In genomic region chr9:92507496-92507895, GRCh38 we compare ENCODE assay signal across 16 cellular contexts. TPM values are rescaled to one million over a fixed set of nuclear protein-coding genes. Genes with fewer than 3 reads are reported as not detected.
DNase-seq lines count a peak whose midpoint lies in the region; ATAC-seq, FAIRE-seq and TF ChIP-seq lines count a peak whose summit lies in the region.
"Had no signal": no experiment of that assay in that cellular context is flagged by ENCODE, and none has a peak within 500 bp of the region (broad histone marks: within the 10 kb centered on the region; RNA-seq: fewer than 3 reads in every experiment).

No MANE protein-coding gene starts in this region.

- no peaks in the 10 kb centered on the region for H4K20me1 ChIP-seq in GM23248 (ENCODE audit: insufficient read depth)
- H4K20me1 ChIP-seq in keratinocyte (ENCODE audit: control insufficient read depth, extremely low read depth, insufficient read depth, low read length), result no peaks in the 10 kb centered on the region

- in situ Hi-C loops in GM23248 (cut with MboI), result no loop called here

- no peak for FAIRE-seq in keratinocyte (lab: Jason Lieb, UNC)

- H3K27me3 ChIP-seq in GM23248 (replicated peaks; ENCODE audit: insufficient read depth) (no peaks in the 10 kb centered on the region), keratinocyte (ENCODE audit: control insufficient read depth, extremely low read depth, insufficient read depth, low read length) (no peaks in the 10 kb centered on the region), stomach smooth muscle (ENCODE audit: control insufficient read depth in 1 of 2, insufficient read depth in 2 of 2, low read length in 2 of 2) (no peaks in the 10 kb centered on the region)
- H3K27me3 ChIP-seq: cardiac muscle cell had no signal

- H3K79me2 ChIP-seq in GM23248 (ENCODE audit: insufficient read depth) (no peaks in the 10 kb centered on the region), keratinocyte (ENCODE audit: control insufficient read depth, insufficient read depth, low read length) (no peaks in the 10 kb centered on the region)

- DNase-seq in GM23248 (no peak), keratinocyte (ENCODE audit: low read depth, low spot score) (no peak), pons (ENCODE audit: low spot score) (no peak)
- DNase-seq in activated naive CD4-positive, alpha-beta T cell treated with Interleukin-2 at 50 U/mL for 16 hours, result no peak
- DNase-seq: GF-D8; KBM-7; NCI-H1048; SHP77; stimulated activated naive CD4-positive, alpha-beta T cell had no signal

- no peaks in the 10 kb centered on the region for H3K36me3 ChIP-seq in GM23248 (ENCODE audit: low read depth)
- H3K36me3 ChIP-seq in keratinocyte (ENCODE audit: control insufficient read depth in 2 of 2, extremely low read depth in 1 of 2, insufficient read depth in 2 of 2, low read length in 2 of 2), result no peaks in the 10 kb centered on the region
- no peaks in the 10 kb centered on the region for H3K36me3 ChIP-seq in stomach smooth muscle (ENCODE audit: control insufficient read depth in 2 of 2, insufficient read depth in 2 of 2, low read length in 2 of 2)
- H3K36me3 ChIP-seq: cardiac muscle cell had no signal

- peak overlapping the region; percentile 98 for H3K27ac ChIP-seq in GM23248
- peak overlapping the region; percentile 98 for H3K27ac ChIP-seq in keratinocyte (ENCODE audit: control insufficient read depth, insufficient read depth, low read length)
- H3K27ac ChIP-seq in stomach smooth muscle (ENCODE audit: low read length), result peak overlapping the region; percentile 77
- H3K27ac ChIP-seq: cardiac muscle cell had no signal

- H2AFZ ChIP-seq in GM23248 (peak overlapping the region; percentile 69), keratinocyte (ENCODE audit: control insufficient read depth, low read length) (peak overlapping the region; percentile 30)

- ATAC-seq in SK-N-SH treated with all-trans-retinoic acid at 6 μM for 48 hours (no peak), HG03565 (IDR thresholded peaks at IDR 0.05; ENCODE audit: unreplicated experiment) (no peak), GM21825 (IDR thresholded peaks at IDR 0.05; ENCODE audit: unreplicated experiment) (no peak)
- ATAC-seq: HCT116 had no signal

- 65% methylated on average over 4 of the region's 4 CpGs for WGBS in GM23248 (ENCODE audit: low coverage in 1 of 2, low lambda C conversion rate in 2 of 2, missing lambda C conversion rate in 2 of 2), 2 experiments

- H3K4me2 ChIP-seq in GM23248 (ENCODE audit: unreplicated experiment) (no peak overlapping the region), keratinocyte (ENCODE audit: control insufficient read depth, extremely low read depth, insufficient read depth, low read depth, low read length) (no peak overlapping the region)

- H3K4me3 ChIP-seq in GM23248 (no peak overlapping the region), keratinocyte (ENCODE audit: control insufficient read depth in 2 of 3, extremely low read depth in 1 of 3, insufficient read depth in 2 of 3, low read depth in 1 of 3, low read length in 3 of 3) (no peak overlapping the region), stomach smooth muscle (ENCODE audit: low read length in 2 of 2) (peak overlapping the region; percentile 31)
- H3K4me3 ChIP-seq: cardiac muscle cell had no signal

- dilution Hi-C loops in keratinocyte (cut with MboI; ENCODE audit: extremely low pct_ligation_motif_present, low sequenced_read_pairs), result no loop called here

- H3K9ac ChIP-seq in GM23248 (peak overlapping the region; percentile 81), keratinocyte (ENCODE audit: control insufficient read depth, extremely low read depth, insufficient read depth, low read length) (no peak overlapping the region), stomach smooth muscle (ENCODE audit: low read length in 2 of 2) (peak overlapping the region in 1 of 2 donors; percentile 54)

- no peak for TF ChIP-seq CTCF in keratinocyte (optimal IDR thresholded peaks at IDR 0.05 in 1 of 3, IDR thresholded peaks at IDR 0.05 in 1 of 3, conservative IDR thresholded peaks at IDR 0.05 in 1 of 3; ENCODE audit: extremely low read depth in 1 of 3, insufficient read depth in 2 of 3, low read length in 3 of 3)

- H3K9me2 ChIP-seq in GM23248 (ENCODE audit: insufficient read depth), result no peaks in the 10 kb centered on the region

- peaks cover 31% of the 10 kb centered on the region for H3F3A ChIP-seq in GM23248 (ENCODE audit: insufficient read depth)

- H3K4me1 ChIP-seq in GM23248 (ENCODE audit: insufficient read depth) (peaks cover 43% of the 10 kb centered on the region), keratinocyte (ENCODE audit: control insufficient read depth, extremely low read depth, insufficient read depth, low read length) (peaks cover 36% of the 10 kb centered on the region), stomach smooth muscle (ENCODE audit: control insufficient read depth, insufficient read depth, low read length) (peaks cover 40% of the 10 kb centered on the region)

- no peaks in the 10 kb centered on the region for H3K9me1 ChIP-seq in keratinocyte (ENCODE audit: control insufficient read depth, extremely low read depth, insufficient read depth, low read length)

- H3K9me3 ChIP-seq in GM23248 (ENCODE audit: low read depth) (no peaks in the 10 kb centered on the region), keratinocyte (ENCODE audit: control insufficient read depth, low read depth, low read length) (no peaks in the 10 kb centered on the region), stomach smooth muscle (ENCODE audit: control insufficient read depth in 2 of 2, low read length in 2 of 2) (no peaks in the 10 kb centered on the region)

TF ChIP-seq in SK-N-SH treated with all-trans-retinoic acid at 6 μM for 48 hours, 23 proteins besides CTCF, POLR2A, EP300 and RAD21:
- TF ChIP-seq ISL1 (CRISPR knock-in tag; IDR thresholded peaks at IDR 0.05), result 0 out of 2 replicates have a peak, but pooled peaks have one; percentile 13
- no peak for TF ChIP-seq ARNTL (CRISPR knock-in tag; IDR thresholded peaks at IDR 0.05; ENCODE audit: borderline replicate concordance, low read depth)
TF ChIP-seq in SK-N-SH treated with all-trans-retinoic acid at 6 μM for 48 hours: peak in this region for 1.

RNA-seq across cellular contexts. Expression of gene ASPN, which starts 25.2 kb away (rescaled TPM):
- total RNA-seq in GM23248 (2014; rRNA removed; shearing (Covaris generic)), result 5.7 and 6.3 TPM in 2 replicates
- polyA plus RNA-seq in GM23248 (2016; fragmentation: Nextera tagmentation; extraction: Ambion mirVana) (5.1 and 5.3 TPM in 2 replicates), keratinocyte (0.36 to 1.1 TPM (median 0.63 TPM) in 3 replicates)
- polyA plus RNA-seq in keratinocyte (2011; ENCODE audit: low read depth), result 3.0 TPM
- polyA plus RNA-seq in keratinocyte (2011; cell fraction: cytosol; rRNA removed), result 0.61 and 0.66 TPM in 2 replicates
- 1.7 and 2.2 TPM in 2 replicates for polyA plus RNA-seq in keratinocyte (2011; cell fraction: nucleus; rRNA removed)
- polyA plus RNA-seq in keratinocyte (2012; ENCODE audit: low replicate concordance), result 0.25 and 1.2 TPM in 2 replicates
- polyA minus RNA-seq in keratinocyte, result 0.67 to 0.86 TPM in 2 of 3 replicates, not detected in the other
- polyA minus RNA-seq in keratinocyte (2011; cell fraction: cytosol; rRNA and poly(A)+ RNA removed), result not detected
- polyA minus RNA-seq in keratinocyte (2011; cell fraction: nucleus; rRNA and poly(A)+ RNA removed), result 1.3 and 2.1 TPM in 2 replicates
- total RNA-seq: cardiac muscle cell, neural crest cell had no signal

RNA-seq across cellular contexts. Expression of gene ECM2, which starts 28.3 kb away (rescaled TPM):
- 4.5 and 5.4 TPM in 2 replicates for total RNA-seq in GM23248 (2014; rRNA removed; shearing (Covaris generic))
- polyA plus RNA-seq in GM23248 (2016; fragmentation: Nextera tagmentation; extraction: Ambion mirVana) (2.4 and 2.8 TPM in 2 replicates), keratinocyte (0.36 to 0.99 TPM (median 0.75 TPM) in 3 replicates)
- polyA plus RNA-seq in keratinocyte (2011; ENCODE audit: low read depth), result 3.8 TPM
- 0.62 and 1.7 TPM in 2 replicates for polyA plus RNA-seq in keratinocyte (2011; cell fraction: cytosol; rRNA removed)
- 0.43 and 0.61 TPM in 2 replicates for polyA plus RNA-seq in keratinocyte (2011; cell fraction: nucleus; rRNA removed)
- 0.41 and 1.5 TPM in 2 replicates for polyA plus RNA-seq in keratinocyte (2012; ENCODE audit: low replicate concordance)
- polyA minus RNA-seq in keratinocyte, result 0.63 to 0.64 TPM in 2 of 3 replicates, not detected in the other
- polyA minus RNA-seq in keratinocyte (2011; cell fraction: cytosol; rRNA and poly(A)+ RNA removed), result not detected
- 0.32 TPM in 1 of 2 replicates, not detected in the other for polyA minus RNA-seq in keratinocyte (2011; cell fraction: nucleus; rRNA and poly(A)+ RNA removed)
- total RNA-seq: cardiac muscle cell, neural crest cell had no signal
- polyA plus RNA-seq: cardiac muscle cell had no signal

Comparison
In these comparisons a context has a peak if more than half of its experiments do, and no peak if none do; other contexts are left out.
1. H3K4me3 ChIP-seq: peak in stomach smooth muscle (2 of 2); none in GM23248 (single experiment) and keratinocyte (0 of 3).
2. Peak in every context shown above with its lines, with median percentiles within 50 percentile points of each other: H3K27ac ChIP-seq.